ENCODE assay signal across 15 cellular contexts in the genomic region with DNA sequence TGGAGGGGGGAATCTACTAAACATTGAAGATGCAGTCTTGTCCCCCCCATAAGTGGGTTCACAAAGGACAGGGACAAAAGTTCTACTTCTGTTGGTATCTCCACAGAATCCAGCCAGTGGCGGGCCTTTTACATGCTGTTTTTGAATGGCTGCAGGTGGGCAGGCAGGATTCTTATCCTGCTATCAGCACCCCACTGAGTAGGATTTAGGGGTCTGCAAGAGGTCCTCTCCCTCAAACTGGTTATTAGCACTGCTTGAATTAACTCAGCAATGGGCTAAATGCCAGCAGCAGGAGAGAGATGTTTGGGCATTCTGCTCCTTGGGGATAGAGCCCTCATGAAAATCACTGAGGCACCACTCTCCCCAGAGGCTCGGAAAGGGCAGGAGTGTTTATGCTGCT. TPM values are rescaled to one million over a fixed set of nuclear protein-coding genes. Genes with fewer than 3 reads are reported as not detected.
"Had no signal": no experiment of that assay in that cellular context is flagged by ENCODE, and none has a peak within 500 bp of the region (broad histone marks: within the 10 kb centered on the region; RNA-seq: fewer than 3 reads in every experiment).

No MANE protein-coding gene starts in this region.

- H3K4me3 Mint-ChIP-seq: activated T-helper 17 cell treated with anti-CD3 and anti-CD28 coated beads, Interleukin-2, amount 50 U/mL, for 72 hours; natural killer cell treated with Interleukin-12 subunit alpha and Interleukin-12 subunit beta and Interleukin-15 and Interleukin-18, amount 100 ng/mL, for 72 hours; stimulated activated naive CD8-positive, alpha-beta T cell treated with anti-CD3 and anti-CD28 coated beads, Interleukin-15, Interleukin-2, amounts not matched to agents 100 ng/mL and 50 ng/mL, for 24 hours had no signal

- H3K9me3 Mint-ChIP-seq: activated T-helper 17 cell treated with anti-CD3 and anti-CD28 coated beads, Interleukin-2, amount 50 U/mL, for 72 hours; natural killer cell treated with Interleukin-12 subunit alpha and Interleukin-12 subunit beta and Interleukin-15 and Interleukin-18, amount 100 ng/mL, for 72 hours; stimulated activated naive CD8-positive, alpha-beta T cell treated with anti-CD3 and anti-CD28 coated beads, Interleukin-15, Interleukin-2, amounts not matched to agents 100 ng/mL and 50 ng/mL, for 24 hours had no signal

- H3K27me3 ChIP-seq: pancreas, upper lobe of left lung had no signal

- H3K36me3 ChIP-seq: ascending aorta, pancreas, upper lobe of left lung had no signal

- H3K4me1 Mint-ChIP-seq: activated T-helper 17 cell treated with anti-CD3 and anti-CD28 coated beads, Interleukin-2, amount 50 U/mL, for 72 hours had no signal

- ATAC-seq: activated T-helper 17 cell treated with anti-CD3 and anti-CD28 coated beads, Interleukin-2, amount 50 U/mL, for 72 hours; pancreas; sciatic nerve had no signal

- H3K9me3 ChIP-seq: ascending aorta, pancreas, upper lobe of left lung had no signal

- H3K4me1 ChIP-seq: pancreas had no signal

- DNase-seq: activated CD4-positive, alpha-beta T cell treated with anti-CD3 and anti-CD28 coated beads, Interleukin-2, amount 50 U/mL, for 48 hours; activated naive CD4-positive, alpha-beta T cell treated with Interleukin-2 at 50 U/mL for 16 hours; kidney glomerular epithelial cell; mesenchymal stem cell; pancreas; T-helper 1 cell; T1000; upper lobe of left lung had no signal

- H3K4me3 ChIP-seq: ascending aorta, hepatocyte, pancreas, upper lobe of left lung had no signal

- H3K79me2 ChIP-seq: hepatocyte had no signal

- H3K27ac Mint-ChIP-seq: activated T-helper 17 cell treated with anti-CD3 and anti-CD28 coated beads, Interleukin-2, amount 50 U/mL, for 72 hours; natural killer cell treated with Interleukin-12 subunit alpha and Interleukin-12 subunit beta and Interleukin-15 and Interleukin-18, amount 100 ng/mL, for 72 hours; stimulated activated naive CD8-positive, alpha-beta T cell treated with anti-CD3 and anti-CD28 coated beads, Interleukin-15, Interleukin-2, amounts not matched to agents 100 ng/mL and 50 ng/mL, for 24 hours had no signal

- H3K4me2 ChIP-seq: hepatocyte had no signal

- H3K27ac ChIP-seq: ascending aorta, hepatocyte, pancreas, upper lobe of left lung, VCaP had no signal

- H3K36me3 Mint-ChIP-seq: natural killer cell treated with Interleukin-12 subunit alpha and Interleukin-12 subunit beta and Interleukin-15 and Interleukin-18, amount 100 ng/mL, for 72 hours had no signal

RNA-seq across cellular contexts. Expression of gene SEMA5B, which starts 40.3 kb away (rescaled TPM):
- total RNA-seq: natural killer cell treated with Interleukin-12 subunit alpha and Interleukin-12 subunit beta and Interleukin-15 and Interleukin-18, amount 100 ng/mL, for 72 hours had no signal
